Comparison of ENCODE assay signal across 10 cellular contexts in genomic region chr15:40048155-40048792, GRCh38. TPM values are rescaled to one million over a fixed set of nuclear protein-coding genes. Genes with fewer than 3 reads are reported as not detected.
DNase-seq lines count a peak whose midpoint lies in the region; ATAC-seq and TF ChIP-seq lines count a peak whose summit lies in the region.
"Had no signal": no experiment of that assay in that cellular context is flagged by ENCODE, and none has a peak within 500 bp of the region (broad histone marks: within the 10 kb centered on the region; RNA-seq: fewer than 3 reads in every experiment).

No MANE protein-coding gene starts in this region.

- no peaks in the 10 kb centered on the region for H3K27me3 Mint-ChIP-seq in activated naive CD4-positive, alpha-beta T cell treated with anti-CD3 and anti-CD28 coated beads, Interleukin-2, amount 50 U/mL, for 24 hours
- H3K27me3 Mint-ChIP-seq in type B pancreatic cell: no peaks in the 10 kb centered on the region

- ATAC-seq in GM18520 (IDR thresholded peaks at IDR 0.05; ENCODE audit: unreplicated experiment) (no peak), HG02884 (IDR thresholded peaks at IDR 0.05; ENCODE audit: unreplicated experiment) (no peak)

- TF ChIP-seq CTCF in type B pancreatic cell (conservative IDR thresholded peaks at IDR 0.05): no peak

- peak overlapping the region; percentile 94 for H3K27ac Mint-ChIP-seq in activated naive CD4-positive, alpha-beta T cell treated with anti-CD3 and anti-CD28 coated beads, Interleukin-2, amount 50 U/mL, for 24 hours
- peak overlapping the region; percentile 85 for H3K27ac Mint-ChIP-seq in type B pancreatic cell

- peak overlapping the region; percentile 76 for H3K4me3 Mint-ChIP-seq in activated naive CD4-positive, alpha-beta T cell treated with anti-CD3 and anti-CD28 coated beads, Interleukin-2, amount 50 U/mL, for 24 hours
- no peak overlapping the region for H3K4me3 Mint-ChIP-seq in type B pancreatic cell

- H3K36me3 Mint-ChIP-seq in activated naive CD4-positive, alpha-beta T cell treated with anti-CD3 and anti-CD28 coated beads, Interleukin-2, amount 50 U/mL, for 24 hours: peaks cover 6% of the 10 kb centered on the region
- peaks cover 3% of the 10 kb centered on the region for H3K36me3 Mint-ChIP-seq in type B pancreatic cell

- H3K4me1 Mint-ChIP-seq in activated naive CD4-positive, alpha-beta T cell treated with anti-CD3 and anti-CD28 coated beads, Interleukin-2, amount 50 U/mL, for 24 hours: peaks cover 70% of the 10 kb centered on the region
- peaks cover 68% of the 10 kb centered on the region for H3K4me1 Mint-ChIP-seq in type B pancreatic cell (ENCODE audit: unreplicated experiment)

- no peak for DNase-seq in activated naive CD4-positive, alpha-beta T cell (lab: John Stamatoyannopoulos, UW)
- DNase-seq in UCSD-AML1 (lab: John Stamatoyannopoulos, UW; ENCODE audit: unreplicated experiment): peak; percentile 68
- peak; percentile 65 for DNase-seq in islet precursor cell
- DNase-seq in type B pancreatic cell (ENCODE audit: extremely low spot score, unreplicated experiment): no peak
- DNase-seq in activated CD4-positive, CD25-positive, alpha-beta regulatory T cell treated with anti-CD3 and anti-CD28 coated beads, Interleukin-2, amount 50 U/mL, for 72 hours: no peak
- DNase-seq: H7, NCI-H2227 treated with DMSO at 0.1 percent for 48 hours had no signal

- H3K9me3 Mint-ChIP-seq in activated naive CD4-positive, alpha-beta T cell treated with anti-CD3 and anti-CD28 coated beads, Interleukin-2, amount 50 U/mL, for 24 hours: no peaks in the 10 kb centered on the region
- H3K9me3 Mint-ChIP-seq in type B pancreatic cell: no peaks in the 10 kb centered on the region

RNA-seq across cellular contexts. Expression of gene SRP14, which starts 9.3 kb away (rescaled TPM):
- total RNA-seq in type B pancreatic cell (ENCODE audit: low replicate concordance): 176 and 235 TPM in 2 replicates

Comparison
In these comparisons a context has a peak if more than half of its experiments do, and no peak if none do; other contexts are left out.
1. DNase-seq: peak in UCSD-AML1 (single experiment) and islet precursor cell (single experiment); none in activated naive CD4-positive, alpha-beta T cell (0 of 4), type B pancreatic cell (single experiment) and activated CD4-positive, CD25-positive, alpha-beta regulatory T cell treated with anti-CD3 and anti-CD28 coated beads, Interleukin-2, amount 50 U/mL, for 72 hours (single experiment).